ENCODE assay signal across 8 cellular contexts in the genomic region with DNA sequence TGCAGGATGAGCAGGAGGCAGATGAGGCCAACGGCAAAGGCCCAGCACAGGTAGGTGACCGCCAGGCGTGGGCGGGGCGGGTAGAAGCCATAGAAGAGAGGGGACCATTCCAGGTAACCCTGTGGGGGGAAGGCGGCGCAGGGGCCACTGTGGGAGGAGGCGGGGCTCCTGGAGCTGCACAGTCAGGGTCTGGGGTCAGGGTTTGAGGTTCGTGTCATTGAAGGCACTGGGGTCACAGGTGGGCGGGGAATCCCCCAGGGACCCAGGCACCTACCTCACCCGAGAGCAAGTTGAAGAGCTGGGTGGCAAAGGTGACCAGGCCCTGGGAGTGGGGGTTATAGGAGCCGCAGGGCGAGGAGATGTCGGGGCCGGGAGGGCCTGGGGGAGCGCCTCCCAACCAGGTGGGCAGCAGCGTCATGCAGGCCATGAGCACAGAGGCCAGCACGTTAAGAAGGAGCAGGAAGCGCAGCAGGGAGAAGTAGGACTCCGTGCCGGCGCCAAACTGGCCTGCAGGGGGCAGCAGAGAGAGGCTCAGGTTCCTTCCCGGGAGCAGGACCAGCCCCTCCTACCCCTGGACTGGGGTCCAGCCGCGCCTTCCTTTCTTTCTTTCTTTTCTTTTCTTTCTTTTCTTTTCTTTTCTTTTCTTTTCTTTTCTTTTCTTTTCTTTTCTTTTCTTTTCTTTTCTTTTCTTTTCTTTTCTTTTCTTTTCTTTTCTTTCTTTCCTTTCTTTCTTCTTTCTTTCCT. TPM values are rescaled to one million over a fixed set of nuclear protein-coding genes. Genes with fewer than 3 reads are reported as not detected.
DNase-seq lines count a peak whose midpoint lies in the region; ATAC-seq and TF ChIP-seq lines count a peak whose summit lies in the region.

No MANE protein-coding gene starts in this region.

- H3K4me3 ChIP-seq in cardiac fibroblast (replicated peaks in 1 of 2; ENCODE audit: low read depth in 2 of 2, low read length in 2 of 2), result no peak overlapping the region

- peak; percentile 92 for TF ChIP-seq CTCF in cardiac fibroblast (IDR thresholded peaks at IDR 0.05; ENCODE audit: low read depth, low read length)

- peak; percentile 76 for DNase-seq in COLO829 (ENCODE audit: low spot score)
- DNase-seq in NCI-H510A (lab: John Stamatoyannopoulos, UW), result peak; percentile 66
- DNase-seq in activated CD4-positive, CD25-positive, alpha-beta regulatory T cell treated with anti-CD3 and anti-CD28 coated beads, Interleukin-2, amount 50 U/mL, for 72 hours, result peak; percentile 95
- peak; percentile 90 for DNase-seq in cardiac fibroblast (ENCODE audit: low read depth in 2 of 2)
- DNase-seq in left colon, result peak; percentile 87 to 98
- peak; percentile 93 for DNase-seq in stimulated activated CD4-positive, alpha-beta T cell treated with anti-CD3 and anti-CD28 coated beads, Interleukin-4, amount 100 ng/mL, for 1 hour

- intact Hi-C loops in left colon (cut with DNase I, micrococcal nuclease), result loop anchor here in 1 of 2 donors (5.0 kb wide), 1 partner anchor 64 kb away; no protein-coding TSS in a partner anchor

- ATAC-seq in HG02870 (IDR thresholded peaks at IDR 0.05; ENCODE audit: unreplicated experiment) (peak; percentile 59), left colon (peak; percentile 37), HG02852 (IDR thresholded peaks at IDR 0.05; ENCODE audit: unreplicated experiment) (no peak)

RNA-seq across cellular contexts. Expression of a gene that starts 4.6 kb away (rescaled TPM):
- total RNA-seq in left colon, result 100 to 1,000 TPM; 209 to 217 TPM

RNA-seq across cellular contexts. Expression of a gene that starts 8.8 kb away (rescaled TPM):
- total RNA-seq in left colon, result 1 to 10 TPM; 5.3 to 7.3 TPM

RNA-seq across cellular contexts. Expression of a gene that starts 21.0 kb away (rescaled TPM):
- 100 to 1,000 TPM; 144 to 152 TPM for total RNA-seq in left colon

RNA-seq across cellular contexts. Expression of a gene that starts 22.8 kb away (rescaled TPM):
- total RNA-seq in left colon, result 10 to 100 TPM; 38.9 to 41.6 TPM

RNA-seq across cellular contexts. Expression of a gene that starts 30.8 kb away (rescaled TPM):
- 10 to 100 TPM; 32.9 to 42.2 TPM for total RNA-seq in left colon
